19 cellular contexts compared by ENCODE assay signal in the genomic region with DNA sequence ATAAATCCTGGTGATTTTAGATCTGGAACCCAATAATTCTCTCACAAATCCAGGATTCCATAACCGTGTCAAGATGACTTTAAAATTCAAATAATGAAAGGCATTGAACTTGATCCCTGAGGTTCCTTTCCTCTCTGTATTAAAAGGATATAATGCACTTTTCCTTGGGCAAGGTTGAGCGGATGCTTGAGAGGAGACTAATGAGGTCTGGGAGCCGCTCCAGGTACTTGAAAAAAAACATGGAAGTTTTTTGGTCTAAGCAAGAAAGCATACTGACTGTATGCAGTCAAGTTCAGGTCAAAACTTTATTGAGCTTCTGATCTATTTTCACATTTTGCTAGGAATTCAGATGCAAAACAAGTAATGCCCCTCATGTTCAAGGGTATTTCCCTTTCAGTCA.
DNase-seq lines count a peak whose midpoint lies in the region; ATAC-seq and TF ChIP-seq lines count a peak whose summit lies in the region.
"Had no signal": no experiment of that assay in that cellular context is flagged by ENCODE, and none has a peak within 500 bp of the region (broad histone marks: within the 10 kb centered on the region; RNA-seq: fewer than 3 reads in every experiment).

No MANE protein-coding gene starts in this region.

- H3K9me3 ChIP-seq in OCI-LY7 (ENCODE audit: low read length) = no peaks in the 10 kb centered on the region
- H3K9me3 ChIP-seq: BLaER1, HAP-1 had no signal

- no peaks in the 10 kb centered on the region for H3K79me2 ChIP-seq in OCI-LY7 (ENCODE audit: insufficient read depth, low read depth, low read length)

- no peaks in the 10 kb centered on the region for H3K27me3 Mint-ChIP-seq in stimulated activated naive B cell treated with anti-CD40 and anti-IgM and Interleukin-4, amounts not matched to agents 10 μg/mL and 1 μg/mL and 100 μg/mL, for 72 hours
- H3K27me3 Mint-ChIP-seq: CD4-positive, alpha-beta memory T cell had no signal

- intact Hi-C loops in OCI-LY7 (cut with micrococcal nuclease; ENCODE audit: unreplicated experiment) = loop anchor here (5.0 kb wide), 2 partner anchors 37 to 142 kb away; no protein-coding TSS in a partner anchor

- POLR2A ChIA-PET in OCI-LY7 (lab: Charles Lee) = interaction anchor here (0.7 to 4.3 kb wide), 7 partner anchors 9 to 1607 kb away, joined by 3 to 26 read pairs (median 3); no protein-coding TSS in a partner anchor

- no peak overlapping the region for H3K4me3 Mint-ChIP-seq in stimulated activated naive B cell treated with anti-CD40 and anti-IgM and Interleukin-4, amounts not matched to agents 10 μg/mL and 1 μg/mL and 100 μg/mL, for 72 hours
- H3K4me3 Mint-ChIP-seq: CD14-positive monocyte; CD4-positive, alpha-beta memory T cell had no signal

- peaks cover 8 to 17% of the 10 kb centered on the region in 2 donors for H3K4me1 Mint-ChIP-seq in stimulated activated naive B cell treated with anti-CD40 and anti-IgM and Interleukin-4, amounts not matched to agents 10 μg/mL and 1 μg/mL and 100 μg/mL, for 72 hours
- H3K4me1 Mint-ChIP-seq: CD4-positive, alpha-beta memory T cell had no signal

- no peak overlapping the region for H2AFZ ChIP-seq in OCI-LY7 (ENCODE audit: low read length)
- H2AFZ ChIP-seq: GM23248 had no signal

- no peak overlapping the region for H3K27ac Mint-ChIP-seq in stimulated activated naive B cell treated with anti-CD40 and anti-IgM and Interleukin-4, amounts not matched to agents 10 μg/mL and 1 μg/mL and 100 μg/mL, for 72 hours
- H3K27ac Mint-ChIP-seq: CD14-positive monocyte; CD4-positive, alpha-beta memory T cell had no signal

- H3K9me3 Mint-ChIP-seq in stimulated activated naive B cell treated with anti-CD40 and anti-IgM and Interleukin-4, amounts not matched to agents 10 μg/mL and 1 μg/mL and 100 μg/mL, for 72 hours = peaks cover 3 to 5% of the 10 kb centered on the region in 2 donors

- H3K36me3 ChIP-seq in OCI-LY7 (ENCODE audit: insufficient read depth, low read length) = no peaks in the 10 kb centered on the region
- H3K36me3 ChIP-seq: BLaER1, HAP-1 had no signal

- H3K27ac ChIP-seq in OCI-LY7 (ENCODE audit: low read depth, low read length, poor library complexity, severe bottlenecking) = no peak overlapping the region
- H3K27ac ChIP-seq: BLaER1, GM23248, HL-60 had no signal

- no peak overlapping the region for H3K4me3 ChIP-seq in OCI-LY7 (ENCODE audit: low read depth, low read length, poor library complexity, severe bottlenecking)
- H3K4me3 ChIP-seq: BLaER1, GM12878, GM23248, HAP-1 had no signal

- TF ChIP-seq CTCF in OCI-LY7 (conservative IDR thresholded peaks at IDR 0.05; ENCODE audit: low read length) = no peak

- H3K4me2 ChIP-seq in OCI-LY7 (ENCODE audit: low read length) = no peak overlapping the region
- H3K4me2 ChIP-seq: BLaER1 had no signal

- no peaks in the 10 kb centered on the region for H3K9me2 ChIP-seq in OCI-LY7 (ENCODE audit: insufficient read depth, low read length)

- BruUV-seq in OCI-LY7 (replicated peaks; lab: Mats Ljungman, UMichigan) = no TSS peak

- peak; percentile 3 for DNase-seq in NCI-H510A treated with DMSO at 0.1 percent for 48 hours (lab: John Stamatoyannopoulos, UW)
- no peak for DNase-seq in NCI-H510A (lab: John Stamatoyannopoulos, UW)
- peak; percentile 48 for DNase-seq in NCI-H1105 treated with DMSO at 0.1 percent for 48 hours (lab: John Stamatoyannopoulos, UW)
- DNase-seq in NCI-H446 treated with DMSO at 0.1 percent for 48 hours (lab: John Stamatoyannopoulos, UW) = peak; percentile 44
- peak; percentile 58 for DNase-seq in astrocyte of the hippocampus (ENCODE audit: low read depth, low spot score)
- no peak for DNase-seq in activated CD8-positive, alpha-beta memory T cell treated with anti-CD3 and anti-CD28 coated beads, Interleukin-2, amount 50 U/mL, for 4 hours
- DNase-seq in stimulated activated naive B cell treated with anti-CD40 and anti-IgM and Interleukin-4, amounts not matched to agents 10 μg/mL and 1 μg/mL and 100 μg/mL, for 72 hours = no peak
- no peak for DNase-seq in OCI-LY7 (ENCODE audit: low spot score)
- DNase-seq: 8988T; CD4-positive, alpha-beta memory T cell; DMS153; DND-41; EL; GM23248 had no signal

- CTCF ChIA-PET in OCI-LY7 (lab: Charles Lee; ENCODE audit: unreplicated experiment) = interaction anchor here (0.7 kb wide), 1 partner anchor 52 kb away, joined by 3 read pairs; no protein-coding TSS in a partner anchor

- ATAC-seq in stimulated activated naive B cell treated with anti-CD40 and anti-IgM and Interleukin-4, amounts not matched to agents 10 μg/mL and 1 μg/mL and 100 μg/mL, for 72 hours (replicated peaks) = no peak
- ATAC-seq: GM12878 had no signal

- peaks cover 11% of the 10 kb centered on the region for H3K4me1 ChIP-seq in OCI-LY7 (ENCODE audit: insufficient read depth, low read length, poor library complexity, severe bottlenecking)
- H3K4me1 ChIP-seq: BLaER1, HAP-1 had no signal

- H4K20me1 ChIP-seq in OCI-LY7 (ENCODE audit: insufficient read depth, low read length) = no peaks in the 10 kb centered on the region
- H4K20me1 ChIP-seq: BLaER1 had no signal

- no peaks in the 10 kb centered on the region for H3K36me3 Mint-ChIP-seq in stimulated activated naive B cell treated with anti-CD40 and anti-IgM and Interleukin-4, amounts not matched to agents 10 μg/mL and 1 μg/mL and 100 μg/mL, for 72 hours
- H3K36me3 Mint-ChIP-seq: CD14-positive monocyte; CD4-positive, alpha-beta memory T cell had no signal

Comparison
In these comparisons a context has a peak if more than half of its experiments do, and no peak if none do; other contexts are left out.
1. DNase-seq: peak in NCI-H510A treated with DMSO at 0.1 percent for 48 hours (single experiment), NCI-H1105 treated with DMSO at 0.1 percent for 48 hours (single experiment), NCI-H446 treated with DMSO at 0.1 percent for 48 hours (single experiment) and astrocyte of the hippocampus (single experiment); none in NCI-H510A (single experiment), activated CD8-positive, alpha-beta memory T cell treated with anti-CD3 and anti-CD28 coated beads, Interleukin-2, amount 50 U/mL, for 4 hours (single experiment), stimulated activated naive B cell treated with anti-CD40 and anti-IgM and Interleukin-4, amounts not matched to agents 10 μg/mL and 1 μg/mL and 100 μg/mL, for 72 hours (single experiment) and OCI-LY7 (single experiment).